In the genomic region with DNA sequence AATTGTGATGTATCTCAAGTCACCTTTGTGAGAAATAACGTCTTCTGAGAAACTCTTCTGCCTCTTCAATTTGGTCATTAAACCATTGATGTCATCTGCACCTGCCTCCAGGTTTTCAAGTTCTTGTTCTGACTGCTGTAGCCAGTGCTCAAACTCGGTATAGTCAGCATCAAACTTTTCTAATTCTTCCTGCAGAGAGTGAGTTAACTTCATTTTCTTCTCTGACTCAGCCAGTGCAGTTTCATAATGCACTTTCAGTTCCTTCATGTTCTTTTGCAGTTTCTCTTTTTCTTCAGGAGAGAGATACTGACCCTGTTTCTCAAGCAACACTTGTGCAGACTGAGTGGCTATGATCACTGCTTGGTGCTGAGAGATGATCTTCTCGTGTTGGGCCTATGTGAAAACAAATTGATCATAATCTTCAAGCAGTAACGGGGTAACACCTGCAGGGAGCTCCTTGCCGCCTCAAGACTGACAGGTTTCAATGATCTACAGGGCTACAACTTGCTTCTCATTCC, we compare ENCODE assay signal across 9 cellular contexts. TPM values are rescaled to one million over a fixed set of nuclear protein-coding genes. Genes with fewer than 3 reads are reported as not detected.
A peak's percentile ranks its signal among the peaks of the same experiment; 100 is the strongest.
DNase-seq lines count a peak whose midpoint lies in the region; ATAC-seq and TF ChIP-seq lines count a peak whose summit lies in the region.
"Had no signal": no experiment of that assay in that cellular context is flagged by ENCODE, and none has a peak within 500 bp of the region (broad histone marks: within the 10 kb centered on the region; RNA-seq: fewer than 3 reads in every experiment).

No MANE protein-coding gene starts in this region.

- TF ChIP-seq CTCF in left lung (IDR thresholded peaks at IDR 0.05), result no peak

- H3K27ac ChIP-seq in left lung, result no peak overlapping the region
- H3K27ac ChIP-seq: C4-2B had no signal

- H3K36me3 Mint-ChIP-seq in activated CD8-positive, alpha-beta memory T cell treated with anti-CD3 and anti-CD28 coated beads, Interleukin-2, amount 10 ng/mL, durations not matched to agents 7 days and 5 days, result no peaks in the 10 kb centered on the region

- H3K4me1 ChIP-seq in left lung, result peaks cover 0 to 25% of the 10 kb centered on the region in 2 donors

- peak; percentile 64 for ATAC-seq in activated CD8-positive, alpha-beta memory T cell treated with anti-CD3 and anti-CD28 coated beads, Interleukin-2, amount 10 ng/mL, durations not matched to agents 7 days and 5 days
- ATAC-seq in HG02623 (IDR thresholded peaks at IDR 0.05; ENCODE audit: unreplicated experiment), result peak; percentile 91
- ATAC-seq in left lung, result peak; percentile 58

- H3K4me3 ChIP-seq in left lung, result no peak overlapping the region

- no peaks in the 10 kb centered on the region for H3K27me3 Mint-ChIP-seq in activated CD8-positive, alpha-beta memory T cell treated with anti-CD3 and anti-CD28 coated beads, Interleukin-2, amount 10 ng/mL, durations not matched to agents 7 days and 5 days

- DNase-seq in activated CD8-positive, alpha-beta memory T cell treated with anti-CD3 and anti-CD28 coated beads, Interleukin-2, amount 10 ng/mL, durations not matched to agents 7 days and 5 days, result peak; percentile 45
- DNase-seq in activated CD8-positive, alpha-beta memory T cell treated with anti-CD3 and anti-CD28 coated beads, Interleukin-2, amount 50 U/mL, for 4 hours, result no peak
- DNase-seq in NOMO-1 treated with dmso at 0.1 percent for 144 hours (lab: John Stamatoyannopoulos, UW; ENCODE audit: unreplicated experiment) (peak; percentile 56), left lung (no peak), RKO (ENCODE audit: low spot score) (no peak), NCI-H345 (lab: John Stamatoyannopoulos, UW) (no peak), inferior parietal cortex (ENCODE audit: extremely low spot score) (no peak)

- CTCF ChIA-PET in activated CD8-positive, alpha-beta memory T cell treated with anti-CD3 and anti-CD28 coated beads, Interleukin-2, amount 10 ng/mL, durations not matched to agents 7 days and 5 days (lab: Charles Lee), result interaction anchor here (0.8 to 2.5 kb wide), 7 partner anchors 15 to 247 kb away, joined by 3 to 11 read pairs (median 4); no protein-coding TSS in a partner anchor

- H3K9me3 ChIP-seq in left lung, result no peaks in the 10 kb centered on the region

- peak overlapping the region; percentile 26 for H3K4me3 Mint-ChIP-seq in activated CD8-positive, alpha-beta memory T cell treated with anti-CD3 and anti-CD28 coated beads, Interleukin-2, amount 10 ng/mL, durations not matched to agents 7 days and 5 days

- peaks cover 0 to 12% of the 10 kb centered on the region in 2 donors for H3K36me3 ChIP-seq in left lung

- peaks cover 19% of the 10 kb centered on the region for H3K4me1 Mint-ChIP-seq in activated CD8-positive, alpha-beta memory T cell treated with anti-CD3 and anti-CD28 coated beads, Interleukin-2, amount 10 ng/mL, durations not matched to agents 7 days and 5 days

- H3K27me3 ChIP-seq in left lung, result no peaks in the 10 kb centered on the region

- intact Hi-C loops in left lung (cut with DNase I), result loop anchor here in 1 of 2 donors (10.0 kb wide), 1 partner anchor 239 kb away; no protein-coding TSS in a partner anchor

- peak overlapping the region; percentile 69 for H3K27ac Mint-ChIP-seq in activated CD8-positive, alpha-beta memory T cell treated with anti-CD3 and anti-CD28 coated beads, Interleukin-2, amount 10 ng/mL, durations not matched to agents 7 days and 5 days

- H3K9me3 Mint-ChIP-seq in activated CD8-positive, alpha-beta memory T cell treated with anti-CD3 and anti-CD28 coated beads, Interleukin-2, amount 10 ng/mL, durations not matched to agents 7 days and 5 days (ENCODE audit: low read depth), result no peaks in the 10 kb centered on the region

RNA-seq across cellular contexts. Expression of a gene that starts 48.8 kb away (rescaled TPM):
- 1 to 10 TPM; 4.0 to 4.3 TPM for total RNA-seq in activated CD8-positive, alpha-beta memory T cell treated with anti-CD3 and anti-CD28 coated beads, Interleukin-2, amount 10 ng/mL, durations not matched to agents 7 days and 5 days
- total RNA-seq in left lung, result 100 to 1,000 TPM; 290 to 337 TPM

Comparison
In these comparisons a context has a peak if more than half of its experiments do, and no peak if none do; other contexts are left out.
1. DNase-seq: peak in activated CD8-positive, alpha-beta memory T cell treated with anti-CD3 and anti-CD28 coated beads, Interleukin-2, amount 10 ng/mL, durations not matched to agents 7 days and 5 days (single experiment) and NOMO-1 treated with dmso at 0.1 percent for 144 hours (single experiment); none in activated CD8-positive, alpha-beta memory T cell treated with anti-CD3 and anti-CD28 coated beads, Interleukin-2, amount 50 U/mL, for 4 hours (single experiment), left lung (0 of 2), RKO (single experiment), NCI-H345 (single experiment) and inferior parietal cortex (single experiment).
2. RNA of a gene that starts 48.8 kb away (total RNA-seq): 290 to 337 TPM in left lung; 4.0 to 4.3 TPM in activated CD8-positive, alpha-beta memory T cell treated with anti-CD3 and anti-CD28 coated beads, Interleukin-2, amount 10 ng/mL, durations not matched to agents 7 days and 5 days; every median in the first group is over 10 times any median in the second.
3. Peak in every context shown above with its lines, with median percentiles within 50 percentile points of each other: ATAC-seq.